In genomic region chr14:45249847-45250575, GRCh38 we compare ENCODE assay signal across 8 cellular contexts. TPM values are rescaled to one million over a fixed set of nuclear protein-coding genes. Genes with fewer than 3 reads are reported as not detected.
DNase-seq lines count a peak whose midpoint lies in the region; ATAC-seq and TF ChIP-seq lines count a peak whose summit lies in the region.

No MANE protein-coding gene starts in this region.

- peaks cover 27% of the 10 kb centered on the region for H3K36me3 Mint-ChIP-seq in Calu3 (ENCODE audit: insufficient read depth, unreplicated experiment)
- H3K36me3 Mint-ChIP-seq in neural crest cell (ENCODE audit: low read depth) = peaks cover 2% of the 10 kb centered on the region

- intact Hi-C loops in Calu3 (cut with micrococcal nuclease; ENCODE audit: unreplicated experiment) = loop anchor here (5.0 kb wide), 2 partner anchors 118 to 338 kb away; partner anchors contain the start of gene FKBP3

- no peak for TF ChIP-seq POLR2A in NB4 (IDR thresholded peaks at IDR 0.05; ENCODE audit: extremely low read depth, insufficient read length)

- TF ChIP-seq CTCF in Calu3 (IDR thresholded peaks at IDR 0.05; ENCODE audit: unreplicated experiment) = no peak
- no peak for TF ChIP-seq CTCF in NB4 (IDR thresholded peaks at IDR 0.05; ENCODE audit: low read depth, low read length)
- TF ChIP-seq CTCF in choroid plexus epithelial cell (conservative IDR thresholded peaks at IDR 0.05; ENCODE audit: low read depth, low read length) = no peak
- TF ChIP-seq CTCF in neural crest cell (conservative IDR thresholded peaks at IDR 0.05) = no peak

- DNase-seq in Calu3 (no peak), NB4 (ENCODE audit: low read depth) (peak; percentile 84), choroid plexus epithelial cell (ENCODE audit: low read depth) (peak; percentile 96), neural crest cell (ENCODE audit: low read depth, low spot score) (no peak)
- DNase-seq in activated naive CD4-positive, alpha-beta T cell (lab: John Stamatoyannopoulos, UW) = no peak

- H3K4me3 ChIP-seq in NB4 (ENCODE audit: low read depth, low read length) (peak overlapping the region; percentile 96), choroid plexus epithelial cell (ENCODE audit: low read depth, low read length) (peak overlapping the region; percentile 31)

- H3K27me3 Mint-ChIP-seq in Calu3 (ENCODE audit: unreplicated experiment) (no peaks in the 10 kb centered on the region), neural crest cell (ENCODE audit: low read depth) (peaks cover 2% of the 10 kb centered on the region)

- peak; percentile 31 for ATAC-seq in GM21515 (IDR thresholded peaks at IDR 0.05; ENCODE audit: unreplicated experiment)
- no peak for ATAC-seq in HG03139 (IDR thresholded peaks at IDR 0.05; ENCODE audit: unreplicated experiment)
- no peak for ATAC-seq in HG02970 (IDR thresholded peaks at IDR 0.05; ENCODE audit: low FRiP score, unreplicated experiment)

- H3K4me3 Mint-ChIP-seq in Calu3 (ENCODE audit: low read depth, unreplicated experiment) = peak overlapping the region; percentile 22
- peak overlapping the region; percentile 72 for H3K4me3 Mint-ChIP-seq in neural crest cell

- no TSS peak for BruUV-seq in Calu3 (replicated peaks; lab: Mats Ljungman, UMichigan)

- H3K27ac Mint-ChIP-seq in Calu3 (ENCODE audit: unreplicated experiment) = no peak overlapping the region
- no peak overlapping the region for H3K27ac Mint-ChIP-seq in neural crest cell (ENCODE audit: unreplicated experiment)

- CTCF ChIA-PET in Calu3 (lab: Charles Lee) = no interaction called here

- peaks cover 7% of the 10 kb centered on the region for H3K4me1 Mint-ChIP-seq in Calu3 (ENCODE audit: low read depth, unreplicated experiment)
- peaks cover 21% of the 10 kb centered on the region for H3K4me1 Mint-ChIP-seq in neural crest cell

- no peaks in the 10 kb centered on the region for H3K9me3 Mint-ChIP-seq in Calu3 (ENCODE audit: low read depth, unreplicated experiment)
- peaks cover 3% of the 10 kb centered on the region for H3K9me3 Mint-ChIP-seq in neural crest cell

RNA-seq across cellular contexts. Expression of gene MIS18BP1, which starts 3.0 kb away (rescaled TPM):
- total RNA-seq in Calu3 (2022) (37.7 and 47.4 TPM in 2 replicates), neural crest cell (55.2 and 58.9 TPM in 2 replicates)

Comparison
In these comparisons a context has a peak if more than half of its experiments do, and no peak if none do; other contexts are left out.
1. DNase-seq: peak in NB4 (single experiment) and choroid plexus epithelial cell (single experiment); none in Calu3 (single experiment), neural crest cell (single experiment) and activated naive CD4-positive, alpha-beta T cell (0 of 4).